ENCODE assay signal across 1 cellular context in the genomic region with DNA sequence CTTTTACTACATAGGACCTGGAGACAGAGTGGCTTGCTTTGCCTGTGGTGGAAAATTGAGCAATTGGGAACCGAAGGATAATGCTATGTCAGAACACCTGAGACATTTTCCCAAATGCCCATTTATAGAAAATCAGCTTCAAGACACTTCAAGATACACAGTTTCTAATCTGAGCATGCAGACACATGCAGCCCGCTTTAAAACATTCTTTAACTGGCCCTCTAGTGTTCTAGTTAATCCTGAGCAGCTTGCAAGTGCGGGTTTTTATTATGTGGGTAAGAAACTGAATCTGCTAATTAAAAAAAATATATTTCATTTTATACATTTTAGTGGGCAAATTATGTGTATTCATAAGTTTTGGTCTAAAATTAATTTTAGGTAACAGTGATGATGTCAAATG.
TF ChIP-seq lines count a peak whose summit lies in the region.

No MANE protein-coding gene starts in this region.

TF ChIP-seq in GM23338, 12 proteins besides CTCF, POLR2A, EP300 and RAD21 (continued from another document):
- TF ChIP-seq, protein P1, sequence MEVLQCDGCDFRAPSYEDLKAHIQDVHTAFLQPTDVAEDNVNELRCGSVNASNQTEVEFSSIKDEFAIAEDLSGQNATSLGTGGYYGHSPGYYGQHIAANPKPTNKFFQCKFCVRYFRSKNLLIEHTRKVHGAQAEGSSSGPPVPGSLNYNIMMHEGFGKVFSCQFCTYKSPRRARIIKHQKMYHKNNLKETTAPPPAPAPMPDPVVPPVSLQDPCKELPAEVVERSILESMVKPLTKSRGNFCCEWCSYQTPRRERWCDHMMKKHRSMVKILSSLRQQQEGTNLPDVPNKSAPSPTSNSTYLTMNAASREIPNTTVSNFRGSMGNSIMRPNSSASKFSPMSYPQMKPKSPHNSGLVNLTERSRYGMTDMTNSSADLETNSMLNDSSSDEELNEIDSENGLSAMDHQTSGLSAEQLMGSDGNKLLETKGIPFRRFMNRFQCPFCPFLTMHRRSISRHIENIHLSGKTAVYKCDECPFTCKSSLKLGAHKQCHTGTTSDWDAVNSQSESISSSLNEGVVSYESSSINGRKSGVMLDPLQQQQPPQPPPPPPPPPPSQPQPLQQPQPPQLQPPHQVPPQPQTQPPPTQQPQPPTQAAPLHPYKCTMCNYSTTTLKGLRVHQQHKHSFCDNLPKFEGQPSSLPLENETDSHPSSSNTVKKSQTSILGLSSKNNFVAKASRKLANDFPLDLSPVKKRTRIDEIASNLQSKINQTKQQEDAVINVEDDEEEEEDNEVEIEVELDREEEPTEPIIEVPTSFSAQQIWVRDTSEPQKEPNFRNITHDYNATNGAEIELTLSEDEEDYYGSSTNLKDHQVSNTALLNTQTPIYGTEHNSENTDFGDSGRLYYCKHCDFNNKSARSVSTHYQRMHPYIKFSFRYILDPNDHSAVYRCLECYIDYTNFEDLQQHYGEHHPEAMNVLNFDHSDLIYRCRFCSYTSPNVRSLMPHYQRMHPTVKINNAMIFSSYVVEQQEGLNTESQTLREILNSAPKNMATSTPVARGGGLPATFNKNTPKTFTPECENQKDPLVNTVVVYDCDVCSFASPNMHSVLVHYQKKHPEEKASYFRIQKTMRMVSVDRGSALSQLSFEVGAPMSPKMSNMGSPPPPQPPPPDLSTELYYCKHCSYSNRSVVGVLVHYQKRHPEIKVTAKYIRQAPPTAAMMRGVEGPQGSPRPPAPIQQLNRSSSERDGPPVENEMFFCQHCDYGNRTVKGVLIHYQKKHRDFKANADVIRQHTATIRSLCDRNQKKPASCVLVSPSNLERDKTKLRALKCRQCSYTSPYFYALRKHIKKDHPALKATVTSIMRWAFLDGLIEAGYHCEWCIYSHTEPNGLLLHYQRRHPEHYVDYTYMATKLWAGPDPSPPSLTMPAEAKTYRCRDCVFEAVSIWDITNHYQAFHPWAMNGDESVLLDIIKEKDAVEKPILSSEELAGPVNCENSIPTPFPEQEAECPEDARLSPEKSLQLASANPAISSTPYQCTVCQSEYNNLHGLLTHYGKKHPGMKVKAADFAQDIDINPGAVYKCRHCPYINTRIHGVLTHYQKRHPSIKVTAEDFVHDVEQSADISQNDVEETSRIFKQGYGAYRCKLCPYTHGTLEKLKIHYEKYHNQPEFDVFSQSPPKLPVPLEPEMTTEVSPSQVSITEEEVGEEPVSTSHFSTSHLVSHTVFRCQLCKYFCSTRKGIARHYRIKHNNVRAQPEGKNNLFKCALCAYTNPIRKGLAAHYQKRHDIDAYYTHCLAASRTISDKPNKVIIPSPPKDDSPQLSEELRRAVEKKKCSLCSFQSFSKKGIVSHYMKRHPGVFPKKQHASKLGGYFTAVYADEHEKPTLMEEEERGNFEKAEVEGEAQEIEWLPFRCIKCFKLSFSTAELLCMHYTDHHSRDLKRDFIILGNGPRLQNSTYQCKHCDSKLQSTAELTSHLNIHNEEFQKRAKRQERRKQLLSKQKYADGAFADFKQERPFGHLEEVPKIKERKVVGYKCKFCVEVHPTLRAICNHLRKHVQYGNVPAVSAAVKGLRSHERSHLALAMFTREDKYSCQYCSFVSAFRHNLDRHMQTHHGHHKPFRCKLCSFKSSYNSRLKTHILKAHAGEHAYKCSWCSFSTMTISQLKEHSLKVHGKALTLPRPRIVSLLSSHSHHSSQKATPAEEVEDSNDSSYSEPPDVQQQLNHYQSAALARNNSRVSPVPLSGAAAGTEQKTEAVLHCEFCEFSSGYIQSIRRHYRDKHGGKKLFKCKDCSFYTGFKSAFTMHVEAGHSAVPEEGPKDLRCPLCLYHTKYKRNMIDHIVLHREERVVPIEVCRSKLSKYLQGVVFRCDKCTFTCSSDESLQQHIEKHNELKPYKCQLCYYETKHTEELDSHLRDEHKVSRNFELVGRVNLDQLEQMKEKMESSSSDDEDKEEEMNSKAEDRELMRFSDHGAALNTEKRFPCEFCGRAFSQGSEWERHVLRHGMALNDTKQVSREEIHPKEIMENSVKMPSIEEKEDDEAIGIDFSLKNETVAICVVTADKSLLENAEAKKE (CRISPR knock-in tag; IDR thresholded peaks at IDR 0.05) = no peak
- TF ChIP-seq ZNF114 (CRISPR knock-in tag; IDR thresholded peaks at IDR 0.05) (no peak), ZNF331 (CRISPR knock-in tag; IDR thresholded peaks at IDR 0.05; ENCODE audit: low read depth) (no peak), CREB1 (CRISPR knock-in tag; IDR thresholded peaks at IDR 0.05; ENCODE audit: low read depth) (no peak), NANOG (IDR thresholded peaks at IDR 0.05; ENCODE audit: borderline replicate concordance) (no peak)
TF ChIP-seq in GM23338: peak in this region for 0.
